ENCODE assay signal across 1 cellular context in genomic region chr2:42614838-42615237, GRCh38.
TF ChIP-seq lines count a peak whose summit lies in the region.

No MANE protein-coding gene starts in this region.

TF ChIP-seq in GM23338, 12 proteins besides CTCF, POLR2A, EP300 and RAD21:
- TF ChIP-seq ZNF462 (CRISPR knock-in tag; IDR thresholded peaks at IDR 0.05) (no peak), JUNB (IDR thresholded peaks at IDR 0.05; ENCODE audit: unreplicated experiment) (no peak), ZNF114 (CRISPR knock-in tag; IDR thresholded peaks at IDR 0.05) (no peak), EZH2phosphoT487 (IDR thresholded peaks at IDR 0.05; ENCODE audit: unreplicated experiment) (no peak), STAT1 (IDR thresholded peaks at IDR 0.05; ENCODE audit: unreplicated experiment) (no peak), NANOG (IDR thresholded peaks at IDR 0.05; ENCODE audit: borderline replicate concordance) (no peak), ETS1 (IDR thresholded peaks at IDR 0.05) (no peak), POLR2AphosphoS5 (IDR thresholded peaks at IDR 0.05; ENCODE audit: low read depth) (no peak), CREB1 (CRISPR knock-in tag; IDR thresholded peaks at IDR 0.05; ENCODE audit: low read depth) (no peak), REST (IDR thresholded peaks at IDR 0.05; ENCODE audit: unreplicated experiment) (no peak), ZNF331 (CRISPR knock-in tag; IDR thresholded peaks at IDR 0.05; ENCODE audit: low read depth) (no peak), EZH2 (IDR thresholded peaks at IDR 0.05; ENCODE audit: low read depth, unreplicated experiment) (no peak)
